ENCODE assay signal across 22 cellular contexts in the genomic region with DNA sequence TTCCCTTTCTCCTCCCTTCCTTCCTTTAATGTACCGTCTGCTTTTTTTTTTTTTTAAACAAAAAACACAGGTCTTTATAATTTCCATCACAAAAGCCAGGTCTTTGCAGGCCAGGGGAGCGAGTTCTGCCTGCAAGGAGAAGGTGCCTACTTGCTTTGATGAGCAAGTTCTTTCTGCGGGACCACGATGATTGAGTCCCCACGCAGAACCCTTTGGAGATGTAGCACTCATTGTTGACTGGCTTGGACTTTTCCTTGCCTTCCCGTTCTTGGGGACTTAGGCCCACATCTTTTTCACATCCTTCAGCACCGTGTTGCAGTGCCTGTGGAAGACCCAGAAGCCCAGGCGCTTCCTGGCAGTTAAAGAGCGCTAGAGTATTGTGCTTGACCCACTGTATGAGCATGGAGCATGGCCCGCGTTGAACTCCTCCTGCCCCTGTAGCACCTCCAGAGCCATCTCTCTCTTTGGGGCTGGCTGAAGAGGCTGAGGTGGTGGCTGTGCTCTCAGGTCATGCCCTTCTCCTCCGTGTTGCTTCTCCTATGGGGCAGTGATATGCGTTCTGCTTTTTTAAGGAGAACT.
"Had no signal": no experiment of that assay in that cellular context is flagged by ENCODE, and none has a peak within 500 bp of the region (broad histone marks: within the 10 kb centered on the region; RNA-seq: fewer than 3 reads in every experiment).

No MANE protein-coding gene starts in this region.

- H3K27ac ChIP-seq: SJSA1, SK-N-MC had no signal

- DNase-seq: IMR-90, Karpas-422, KG1, MG63, NCI-H1092, NCI-H1105 treated with DMSO at 0.1 percent for 48 hours, NCI-H1417 treated with DMSO at 0.1 percent for 48 hours, NCI-H146, NCI-H1694 treated with DMSO at 0.1 percent for 48 hours, NCI-H1930, NCI-H2081, NCI-H2107, NCI-H2227 treated with DMSO at 0.1 percent for 48 hours, NCI-H524, NCI-H526 treated with DMSO at 0.1 percent for 48 hours, NCI-H774, Right ventricle myocardium superior, RPMI8226, SIG-M5 had no signal

- H3K9me3 ChIP-seq: MG63, SJSA1 had no signal

- H3K36me3 ChIP-seq: MG63, SJSA1 had no signal

- ATAC-seq: HepG2 had no signal

- H3K27me3 ChIP-seq: MG63, SJSA1 had no signal

- H3K4me1 ChIP-seq: SJSA1 had no signal

- H3K4me3 ChIP-seq: MG63, SJSA1, SK-N-MC had no signal
